ENCODE assay signal across 10 cellular contexts in the genomic region with DNA sequence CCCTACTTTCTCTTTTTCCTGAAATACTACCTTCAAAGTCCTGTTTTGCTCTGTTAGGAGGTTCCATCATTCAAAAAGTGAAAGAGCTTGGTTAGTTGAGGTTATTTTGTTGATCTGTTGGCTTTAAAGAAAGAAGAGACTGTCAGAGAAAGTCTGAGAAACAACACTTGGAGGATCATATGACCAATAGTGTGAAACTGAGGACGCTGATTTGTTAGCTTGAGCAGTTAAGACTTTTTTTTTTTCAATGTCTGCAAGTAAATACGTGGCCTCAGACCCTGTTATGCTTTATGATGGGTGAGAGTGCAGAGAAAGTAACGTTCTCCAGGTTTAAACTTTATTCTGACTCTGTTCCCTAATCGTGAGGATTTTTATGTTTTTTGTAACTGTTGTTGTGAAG. TPM values are rescaled to one million over a fixed set of nuclear protein-coding genes. Genes with fewer than 3 reads are reported as not detected.
DNase-seq lines count a peak whose midpoint lies in the region; ATAC-seq and TF ChIP-seq lines count a peak whose summit lies in the region.
"Had no signal": no experiment of that assay in that cellular context is flagged by ENCODE, and none has a peak within 500 bp of the region (broad histone marks: within the 10 kb centered on the region; RNA-seq: fewer than 3 reads in every experiment).

No MANE protein-coding gene starts in this region.

- H3K9me3 ChIP-seq in adipocyte (ENCODE audit: control insufficient read depth, low read length) (no peaks in the 10 kb centered on the region), right atrium auricular region (no peaks in the 10 kb centered on the region), skeletal muscle satellite cell (replicated peaks; ENCODE audit: low read length) (no peaks in the 10 kb centered on the region)

- H3K27ac ChIP-seq in right atrium auricular region = peak overlapping the region; percentile 77 to 84

- no peak for TF ChIP-seq CTCF in right atrium auricular region (IDR thresholded peaks at IDR 0.05)

- H3K27me3 ChIP-seq in adipocyte (replicated peaks; ENCODE audit: control insufficient read depth, insufficient read depth, low read length) (no peaks in the 10 kb centered on the region), right atrium auricular region (no peaks in the 10 kb centered on the region), skeletal muscle satellite cell (ENCODE audit: control insufficient read depth, insufficient read depth, low read length) (no peaks in the 10 kb centered on the region)

- H3K4me1 ChIP-seq in adipocyte (ENCODE audit: control insufficient read depth, insufficient read depth, low read length) (peaks cover 49% of the 10 kb centered on the region), right atrium auricular region (peaks cover 0 to 90% of the 10 kb centered on the region in 2 donors), skeletal muscle satellite cell (ENCODE audit: control insufficient read depth, insufficient read depth, low read length) (peaks cover 36% of the 10 kb centered on the region)

- peak; percentile 44 for DNase-seq in adipocyte (ENCODE audit: low read depth)
- DNase-seq in right atrium auricular region (ENCODE audit: low spot score) = no peak
- DNase-seq in G401 (ENCODE audit: low spot score) = no peak
- no peak for DNase-seq in GDM1 (lab: John Stamatoyannopoulos, UW)
- no peak for DNase-seq in SIG-M5 (lab: John Stamatoyannopoulos, UW)
- no peak for DNase-seq in NCI-H1092 (lab: John Stamatoyannopoulos, UW)
- DNase-seq: SHP77 treated with DMSO at 0.1 percent for 48 hours had no signal

- in situ Hi-C loops in G401 (cut with HindIII; ENCODE audit: low sequenced_read_pairs) = no loop called here

- peak overlapping the region; percentile 62 for H3K4me2 ChIP-seq in skeletal muscle satellite cell (ENCODE audit: low read length)

- H3K9ac ChIP-seq in adipocyte (ENCODE audit: low read length) (no peak overlapping the region), skeletal muscle satellite cell (ENCODE audit: low read depth, low read length) (peak overlapping the region; percentile 34)

- H3K36me3 ChIP-seq in adipocyte (ENCODE audit: control insufficient read depth, insufficient read depth, low read length, severe bottlenecking) (no peaks in the 10 kb centered on the region), right atrium auricular region (no peaks in the 10 kb centered on the region), skeletal muscle satellite cell (ENCODE audit: insufficient read depth, low read length) (no peaks in the 10 kb centered on the region)

- ATAC-seq in GM19025 (IDR thresholded peaks at IDR 0.05; ENCODE audit: low read depth, unreplicated experiment) = peak; percentile 22
- ATAC-seq: activated T-helper 17 cell treated with anti-CD3 and anti-CD28 coated beads, Interleukin-2, amount 50 U/mL, for 72 hours had no signal

- H3K4me3 ChIP-seq in adipocyte (ENCODE audit: low read length) = peak overlapping the region; percentile 30
- peak overlapping the region in 1 of 2 donors; percentile 11 for H3K4me3 ChIP-seq in right atrium auricular region
- H3K4me3 ChIP-seq in skeletal muscle satellite cell (ENCODE audit: low read length) = no peak overlapping the region

RNA-seq across cellular contexts. Expression of a gene that starts 45.9 kb away (rescaled TPM):
- 10 to 100 TPM; 65.4 to 81.7 TPM for total RNA-seq in right atrium auricular region
- total RNA-seq in skeletal muscle satellite cell (2012; rRNA removed) = 5.0 and 6.3 TPM in 2 replicates
- 5.7 and 26.7 TPM in 2 replicates for total RNA-seq in G401 (2014; rRNA removed; shearing (Covaris generic))
